Comparison of ENCODE assay signal across 20 cellular contexts in genomic region chr17:48064638-48065037, GRCh38. TPM values are rescaled to one million over a fixed set of nuclear protein-coding genes. Genes with fewer than 3 reads are reported as not detected.
A peak's percentile ranks its signal among the peaks of the same experiment; 100 is the strongest.
DNase-seq lines count a peak whose midpoint lies in the region; ATAC-seq, FAIRE-seq and TF ChIP-seq lines count a peak whose summit lies in the region.
"Had no signal": no experiment of that assay in that cellular context is flagged by ENCODE, and none has a peak within 500 bp of the region (broad histone marks: within the 10 kb centered on the region; RNA-seq: fewer than 3 reads in every experiment).

No MANE protein-coding gene starts in this region.

- no peak overlapping the region for H3K4ac ChIP-seq in H1 (replicated peaks; ENCODE audit: insufficient read length, low read depth, low read length)

- TF ChIP-seq RAD21 in HCT116 (IDR thresholded peaks at IDR 0.05; ENCODE audit: low read depth) (no peak), H1 (IDR thresholded peaks at IDR 0.05 in 1 of 2, conservative IDR thresholded peaks at IDR 0.05 in 1 of 2; ENCODE audit: low read depth in 2 of 2, low read length in 2 of 2) (0 out of 4 replicates have a peak, but pooled peaks of 1 of the 2 experiments have one; percentile 9)

- no peak for TF ChIP-seq CTCF in HCT116 (IDR thresholded peaks at IDR 0.05 in 2 of 3, conservative IDR thresholded peaks at IDR 0.05 in 1 of 3; ENCODE audit: borderline replicate concordance in 1 of 3, insufficient read depth in 1 of 3, low read depth in 2 of 3, low read length in 2 of 3)
- peak in 2 of 3 experiments; percentile 23 to 24; a peak in 2 of 4 replicates for TF ChIP-seq CTCF in H1 (IDR thresholded peaks at IDR 0.05; ENCODE audit: control extremely low read depth in 1 of 3, insufficient read depth in 1 of 3, low read depth in 1 of 3, low read length in 3 of 3)
- no peak for TF ChIP-seq CTCF in nephron progenitor cell (IDR thresholded peaks at IDR 0.05)

- H2BK5ac ChIP-seq in H1 (ENCODE audit: low read depth, low read length) = no peak overlapping the region

- H3K4me1 ChIP-seq in CD4-positive, CD25-positive, alpha-beta regulatory T cell (ENCODE audit: control insufficient read depth, insufficient read depth, low read length, poor library complexity, severe bottlenecking) = no peaks in the 10 kb centered on the region
- H3K4me1 ChIP-seq in HCT116 (ENCODE audit: control insufficient read depth in 1 of 2, insufficient read depth in 2 of 2, low read length in 2 of 2) (no peaks in the 10 kb centered on the region), H1 (replicated peaks in 1 of 4; ENCODE audit: control insufficient read depth in 3 of 4, insufficient read depth in 4 of 4, low read length in 3 of 4) (peaks cover 0 to 2% (median 0%) of the 10 kb centered on the region in 4 experiments; a peak in 1 of 7 replicates)
- H3K4me1 ChIP-seq: SJSA1 had no signal

- POLR2A ChIA-PET in HCT116 (lab: Charles Lee) = interaction anchor here (1.2 to 13.2 kb wide), 2 partner anchors 9 to 15 kb away, joined by 4 to 114 read pairs; partner anchors contain the start of gene NFE2L1
- POLR2A ChIA-PET in H1 (lab: Charles Lee; ENCODE audit: partially characterized antibody) = interaction anchor here (0.9 to 41.8 kb wide), 8 partner anchors 9 to 87 kb away, joined by 3 to 1227 read pairs (median 10); partner anchors contain the start of genes CBX1, COPZ2 and NFE2L1

- H3K4me3 ChIP-seq in CD4-positive, CD25-positive, alpha-beta regulatory T cell (ENCODE audit: low read depth, low read length) = no peak overlapping the region
- H3K4me3 ChIP-seq in HCT116 (replicated peaks in 1 of 2; ENCODE audit: low read depth in 1 of 2, low read length in 2 of 2) (no peak overlapping the region), H1 (ENCODE audit: extremely low read depth in 1 of 4, insufficient read depth in 2 of 4, low read depth in 3 of 4, low read length in 4 of 4) (no peak overlapping the region)
- H3K4me3 ChIP-seq: SJSA1 had no signal

- peaks cover 0 to 1% (median 0%) of the 10 kb centered on the region in 7 donors for H3K9me3 Mint-ChIP-seq in CD4-positive, CD25-positive, alpha-beta regulatory T cell
- no peaks in the 10 kb centered on the region for H3K9me3 Mint-ChIP-seq in nephron progenitor cell

- no peak overlapping the region for H2BK12ac ChIP-seq in H1 (ENCODE audit: low read depth, low read length)

- H2BK15ac ChIP-seq in H1 (ENCODE audit: low read length) = no peak overlapping the region

- H4K91ac ChIP-seq in H1 (replicated peaks; ENCODE audit: insufficient read length, low read length) = no peak overlapping the region

- H2BK20ac ChIP-seq in H1 (ENCODE audit: low read length) = no peak overlapping the region

- H2BK120ac ChIP-seq in H1 (replicated peaks; ENCODE audit: low read depth, low read length) = no peak overlapping the region

- H3K79me1 ChIP-seq in H1 (ENCODE audit: low read depth, low read length) = peaks cover 7% of the 10 kb centered on the region

- H3K27ac ChIP-seq in CD4-positive, CD25-positive, alpha-beta regulatory T cell (ENCODE audit: insufficient read depth, low read length, poor library complexity, severe bottlenecking) = no peak overlapping the region
- H3K27ac ChIP-seq in HCT116 (ENCODE audit: low read depth, low read length) = no peak overlapping the region
- no peak overlapping the region for H3K27ac ChIP-seq in H1 (ENCODE audit: low read depth, low read length)
- H3K27ac ChIP-seq: SJSA1 had no signal

- H3K9ac ChIP-seq in HCT116 (ENCODE audit: low read length) (no peak overlapping the region), H1 (replicated peaks in 1 of 4; ENCODE audit: extremely low read depth in 1 of 4, low read depth in 3 of 4, low read length in 3 of 4) (no peak overlapping the region)

- H3K4me2 ChIP-seq in HCT116 (ENCODE audit: low read length) = no peak overlapping the region
- no peak overlapping the region for H3K4me2 ChIP-seq in H1 (ENCODE audit: insufficient read depth in 1 of 2, low read depth in 2 of 2, low read length in 2 of 2)

- H3K18ac ChIP-seq in H1 (ENCODE audit: extremely low read depth, low read length) = no peak overlapping the region

- WGBS in H1 (ENCODE audit: extremely low coverage in 1 of 2, insufficient coverage in 1 of 2, insufficient read length in 1 of 2, insufficient replicate concordance in 2 of 2, low coverage in 1 of 2, low lambda C conversion rate in 2 of 2, missing lambda C conversion rate in 1 of 2), 2 experiments = 82% methylated on average over 3 of the region's 3 CpGs; no CpG with 5 or more reads in 1 of the 2 experiments

- peaks cover 3% of the 10 kb centered on the region; the same call in 1 of the 2 replicates for H3K79me2 ChIP-seq in HCT116 (ENCODE audit: insufficient read depth, low read length)
- peaks cover 0 to 6% of the 10 kb centered on the region in 2 experiments; a peak in 2 of 4 replicates for H3K79me2 ChIP-seq in H1 (ENCODE audit: control insufficient read depth in 1 of 2, insufficient read depth in 2 of 2, low read length in 2 of 2)

- H2AFZ ChIP-seq in HCT116 (ENCODE audit: low read depth, low read length, poor library complexity, severe bottlenecking) (no peak overlapping the region), H1 (ENCODE audit: low read length) (no peak overlapping the region)

- H3K23me2 ChIP-seq in H1 (ENCODE audit: low read depth, low read length) = no peaks in the 10 kb centered on the region

- FAIRE-seq in H1 (lab: Jason Lieb, UNC) = no peak
- FAIRE-seq in GM12892 (lab: Jason Lieb, UNC) = no peak
- FAIRE-seq: endometrium had no signal

- peaks cover 0 to 8% (median 5%) of the 10 kb centered on the region in 4 donors for H3K4me1 Mint-ChIP-seq in CD4-positive, CD25-positive, alpha-beta regulatory T cell
- H3K4me1 Mint-ChIP-seq in nephron progenitor cell = peaks cover 17% of the 10 kb centered on the region
- H3K4me1 Mint-ChIP-seq: B cell had no signal

- H4K20me1 ChIP-seq in HCT116 (ENCODE audit: insufficient read depth) = no peaks in the 10 kb centered on the region; the same call in 1 of the 2 replicates
- H4K20me1 ChIP-seq in H1 (replicated peaks in 1 of 2; ENCODE audit: control insufficient read depth in 1 of 2, insufficient read depth in 2 of 2, low read length in 2 of 2) = peaks cover 13 to 27% of the 10 kb centered on the region in 2 experiments

- peak overlapping the region in 2 of 3 donors; percentile 11 to 27 for H3K27ac Mint-ChIP-seq in CD4-positive, CD25-positive, alpha-beta regulatory T cell
- peak overlapping the region; percentile 79 for H3K27ac Mint-ChIP-seq in nephron progenitor cell
- H3K27ac Mint-ChIP-seq: B cell had no signal

- no peak for DNase-seq in CD4-positive, CD25-positive, alpha-beta regulatory T cell
- no peak for DNase-seq in HCT116 (ENCODE audit: low read depth, low spot score)
- DNase-seq in H1 (ENCODE audit: low read depth in 1 of 2, low spot score in 2 of 2) = no peak
- no peak for DNase-seq in nephron progenitor cell
- no peak for DNase-seq in stimulated activated naive CD4-positive, alpha-beta T cell treated with Interleukin-2 at 50 U/mL for 16 hours (lab: John Stamatoyannopoulos, UW)
- DNase-seq in GM12892 (ENCODE audit: insufficient read length) = no peak
- no peak for DNase-seq in NCI-H1092 (lab: John Stamatoyannopoulos, UW)
- DNase-seq: activated CD4-positive, alpha-beta T cell treated with anti-CD3 and anti-CD28 coated beads for 4 hours; DMS 273 treated with DMSO at 0.1 percent for 48 hours; foreskin melanocyte; GF-D8; NCI-H2081; retina; stimulated activated CD4-positive, alpha-beta T cell treated with anti-CD3 and anti-CD28 coated beads, Interleukin-1b, Interleukin-23, amount 100 ng/mL, for 48 hours; T1000 had no signal

- H3K23ac ChIP-seq in H1 (ENCODE audit: insufficient read length) = no peak overlapping the region

- peaks cover 46% of the 10 kb centered on the region for H3K36me3 ChIP-seq in CD4-positive, CD25-positive, alpha-beta regulatory T cell (ENCODE audit: control insufficient read depth, insufficient read depth, low read length)
- peaks cover 39 to 47% of the 10 kb centered on the region in 2 experiments for H3K36me3 ChIP-seq in HCT116 (ENCODE audit: control insufficient read depth in 1 of 2, insufficient read depth in 2 of 2, low read length in 2 of 2)
- H3K36me3 ChIP-seq in H1 (ENCODE audit: control insufficient read depth in 2 of 4, insufficient read depth in 4 of 4, low read length in 3 of 4) = peaks cover 11 to 67% (median 31%) of the 10 kb centered on the region in 4 experiments

- intact Hi-C loops in HCT116 (cut with micrococcal nuclease) = no loop called here

- H3K4me3 Mint-ChIP-seq in CD4-positive, CD25-positive, alpha-beta regulatory T cell = no peak overlapping the region
- no peak overlapping the region for H3K4me3 Mint-ChIP-seq in nephron progenitor cell
- H3K4me3 Mint-ChIP-seq: B cell had no signal

- BruUV-seq in HCT116 (replicated peaks; lab: Mats Ljungman, UMichigan) = no TSS peak

- no peak overlapping the region for H2AK5ac ChIP-seq in H1 (ENCODE audit: low read depth, low read length)

- ATAC-seq in CD4-positive, CD25-positive, alpha-beta regulatory T cell (ENCODE audit: low read depth in 2 of 2) = no peak
- ATAC-seq in HCT116 (no peak), HG03039 (IDR thresholded peaks at IDR 0.05; ENCODE audit: unreplicated experiment) (no peak)

- no peaks in the 10 kb centered on the region for H3K9me2 ChIP-seq in HCT116 (ENCODE audit: insufficient read depth)

- H4K8ac ChIP-seq in H1 (ENCODE audit: extremely low read depth, insufficient read depth, low read length) = no peak overlapping the region

- no peaks in the 10 kb centered on the region for H3K27me3 ChIP-seq in CD4-positive, CD25-positive, alpha-beta regulatory T cell (ENCODE audit: control insufficient read depth, insufficient read depth, low read length)
- H3K27me3 ChIP-seq in HCT116 (ENCODE audit: insufficient read depth, low read length) (no peaks in the 10 kb centered on the region), H1 (replicated peaks in 1 of 4; ENCODE audit: control insufficient read depth in 3 of 4, extremely low read depth in 1 of 4, insufficient read depth in 3 of 4, low read length in 3 of 4) (no peaks in the 10 kb centered on the region)
- H3K27me3 ChIP-seq: SJSA1 had no signal

- no peaks in the 10 kb centered on the region for H3K9me3 ChIP-seq in CD4-positive, CD25-positive, alpha-beta regulatory T cell (ENCODE audit: control insufficient read depth in 2 of 2, low read length in 2 of 2)
- H3K9me3 ChIP-seq in HCT116 (ENCODE audit: control insufficient read depth in 1 of 2, insufficient read depth in 1 of 2, low read depth in 1 of 2, low read length in 2 of 2) = no peaks in the 10 kb centered on the region
- H3K9me3 ChIP-seq in H1 (ENCODE audit: insufficient read depth in 2 of 2, low read depth in 1 of 2, low read length in 1 of 2) = no peaks in the 10 kb centered on the region
- H3K9me3 ChIP-seq: SJSA1 had no signal

- H4K5ac ChIP-seq in H1 (ENCODE audit: insufficient read length, low read depth, low read length) = no peak overlapping the region

- CTCF ChIA-PET in HCT116 (lab: Charles Lee) = interaction anchor here (1.2 kb wide), 1 partner anchor 39 kb away, joined by 5 read pairs; no protein-coding TSS in a partner anchor
- CTCF ChIA-PET in H1 (lab: Charles Lee; ENCODE audit: partially characterized antibody) = interaction anchor here (0.6 to 14.5 kb wide), 17 partner anchors 9 to 69 kb away, joined by 3 to 203 read pairs (median 4); partner anchors contain the start of gene SNX11

- no peak overlapping the region for H3K56ac ChIP-seq in H1 (replicated peaks; ENCODE audit: insufficient read length, low read depth, low read length)

- no peaks in the 10 kb centered on the region for H3K27me3 Mint-ChIP-seq in CD4-positive, CD25-positive, alpha-beta regulatory T cell
- H3K27me3 Mint-ChIP-seq in nephron progenitor cell (ENCODE audit: low read depth, poor library complexity) = no peaks in the 10 kb centered on the region
- H3K27me3 Mint-ChIP-seq: B cell had no signal

- no peak overlapping the region for H3K14ac ChIP-seq in H1 (ENCODE audit: insufficient read length)

- H3K36me3 Mint-ChIP-seq in CD4-positive, CD25-positive, alpha-beta regulatory T cell = peaks cover 29% of the 10 kb centered on the region
- H3K36me3 Mint-ChIP-seq in nephron progenitor cell (ENCODE audit: low read depth) = peaks cover 64% of the 10 kb centered on the region

- TF ChIP-seq EP300 in H1 (IDR thresholded peaks at IDR 0.05; ENCODE audit: borderline replicate concordance in 1 of 2, low read depth in 2 of 2, low read length in 2 of 2) = no peak

- RAD21 ChIA-PET in HCT116 (lab: Charles Lee; ENCODE audit: low non-redundant PET in 1 of 2, low total read pairs in 2 of 2, uncharacterized antibody in 2 of 2, unreplicated experiment in 2 of 2) = no interaction called here

- TF ChIP-seq POLR2A in HCT116 (IDR thresholded peaks at IDR 0.05; ENCODE audit: borderline replicate concordance, extremely low read depth, insufficient read depth, insufficient read length) (no peak), H1 (IDR thresholded peaks at IDR 0.05; ENCODE audit: control extremely low read depth in 1 of 2, low read depth in 2 of 2, low read length in 2 of 2) (no peak; a peak in 1 of 3 replicates), GM12892 (IDR thresholded peaks at IDR 0.05; ENCODE audit: low read depth, low read length) (no peak)

RNA-seq across cellular contexts. Expression of gene NFE2L1, which starts 16.5 kb away (rescaled TPM):
- total RNA-seq in CD4-positive, CD25-positive, alpha-beta regulatory T cell = 41.0 TPM
- 1 to 10 TPM; 6.7 to 9.9 (median 7.3) TPM for polyA plus RNA-seq in CD4-positive, CD25-positive, alpha-beta regulatory T cell
- total RNA-seq in HCT116 (2021; ENCODE audit: unreplicated experiment) = 135 TPM
- polyA plus RNA-seq in HCT116 (2012) = 157 and 172 TPM in 2 replicates
- 140 and 148 TPM in 2 replicates for total RNA-seq in H1 (2021; fragmentation: NEBNext Ultra II Directional; extraction: Animal tissue kit (Norgen Biotek cat#: 25700))
- 143 and 173 TPM in 2 replicates for polyA plus RNA-seq in H1 (2011; rRNA removed)
- polyA plus RNA-seq in H1 (2011; cell fraction: cytosol; rRNA removed) = 181 TPM
- polyA plus RNA-seq in H1 (2011; cell fraction: nucleus; rRNA removed) = 178 TPM
- 161 to 195 TPM (median 173 TPM) in 4 replicates for polyA plus RNA-seq in H1 (2012, experiment 1 of 2)
- polyA plus RNA-seq in H1 (2012, experiment 2 of 2) = 101 TPM
- polyA plus RNA-seq in H1 (2013, experiment 1 of 2) = 146 TPM
- polyA plus RNA-seq in H1 (2013, experiment 2 of 2) = 156 TPM
- 193 and 224 TPM in 2 replicates for polyA minus RNA-seq in H1 (2011; rRNA and poly(A)+ RNA removed)
- polyA minus RNA-seq in H1 (2011; cell fraction: cytosol; rRNA and poly(A)+ RNA removed) = 160 TPM
- 99.1 TPM for polyA minus RNA-seq in H1 (2011; cell fraction: nucleus; rRNA and poly(A)+ RNA removed)
- 42.1 TPM for polyA plus RNA-seq in GM12892 (2012; ENCODE audit: missing spikeins)

RNA-seq across cellular contexts. Expression of gene COPZ2, which starts 27.0 kb away (rescaled TPM):
- 0.59 TPM for total RNA-seq in CD4-positive, CD25-positive, alpha-beta regulatory T cell
- polyA plus RNA-seq in CD4-positive, CD25-positive, alpha-beta regulatory T cell = 1 to 10 TPM in 3 of 4 donors, under 1 TPM in 1; 0.55 to 4.1 (median 2.6) TPM
- not detected for total RNA-seq in HCT116 (2021; ENCODE audit: unreplicated experiment)
- polyA plus RNA-seq in HCT116 (2012) = 0.14 TPM in 1 of 2 replicates, not detected in the other
- total RNA-seq in H1 (2021; fragmentation: NEBNext Ultra II Directional; extraction: Animal tissue kit (Norgen Biotek cat#: 25700)) = not detected in 2 replicates
- polyA plus RNA-seq in H1 (2011; rRNA removed) = 0.24 and 0.25 TPM in 2 replicates
- 0.23 TPM for polyA plus RNA-seq in H1 (2011; cell fraction: cytosol; rRNA removed)
- polyA plus RNA-seq in H1 (2011; cell fraction: nucleus; rRNA removed) = 0.47 TPM
- 0.34 to 0.45 TPM in 2 of 4 replicates, not detected in the others for polyA plus RNA-seq in H1 (2012, experiment 1 of 2)
- not detected for polyA plus RNA-seq in H1 (2012, experiment 2 of 2)
- polyA plus RNA-seq in H1 (2013, experiment 1 of 2) = 0.41 TPM
- 0.70 TPM for polyA plus RNA-seq in H1 (2013, experiment 2 of 2)
- not detected in 2 replicates for polyA minus RNA-seq in H1 (2011; rRNA and poly(A)+ RNA removed)
- polyA minus RNA-seq in H1 (2011; cell fraction: cytosol; rRNA and poly(A)+ RNA removed) = not detected
- not detected for polyA minus RNA-seq in H1 (2011; cell fraction: nucleus; rRNA and poly(A)+ RNA removed)
- polyA plus RNA-seq in GM12892 (2012; ENCODE audit: missing spikeins) = 2.6 TPM
- polyA plus RNA-seq: neural cell had no signal

RNA-seq across cellular contexts. Expression of gene CBX1, which starts 36.6 kb away (rescaled TPM):
- total RNA-seq in CD4-positive, CD25-positive, alpha-beta regulatory T cell = 19.0 TPM
- 10 to 100 TPM; 13.9 to 22.7 (median 15.5) TPM for polyA plus RNA-seq in CD4-positive, CD25-positive, alpha-beta regulatory T cell
- 136 TPM for total RNA-seq in HCT116 (2021; ENCODE audit: unreplicated experiment)
- 47.8 and 66.8 TPM in 2 replicates for polyA plus RNA-seq in HCT116 (2012)
- 166 and 173 TPM in 2 replicates for total RNA-seq in H1 (2021; fragmentation: NEBNext Ultra II Directional; extraction: Animal tissue kit (Norgen Biotek cat#: 25700))
- 23.8 and 38.7 TPM in 2 replicates for polyA plus RNA-seq in H1 (2011; rRNA removed)
- polyA plus RNA-seq in H1 (2011; cell fraction: cytosol; rRNA removed) = 61.9 TPM
- polyA plus RNA-seq in H1 (2011; cell fraction: nucleus; rRNA removed) = 16.3 TPM
- polyA plus RNA-seq in H1 (2012, experiment 1 of 2) = 166 to 245 TPM (median 172 TPM) in 4 replicates
- 24.6 TPM for polyA plus RNA-seq in H1 (2012, experiment 2 of 2)
- 109 TPM for polyA plus RNA-seq in H1 (2013, experiment 1 of 2)
- 111 TPM for polyA plus RNA-seq in H1 (2013, experiment 2 of 2)
- polyA minus RNA-seq in H1 (2011; rRNA and poly(A)+ RNA removed) = 23.7 and 25.9 TPM in 2 replicates
- polyA minus RNA-seq in H1 (2011; cell fraction: cytosol; rRNA and poly(A)+ RNA removed) = 42.8 TPM
- 20.1 TPM for polyA minus RNA-seq in H1 (2011; cell fraction: nucleus; rRNA and poly(A)+ RNA removed)
- polyA plus RNA-seq in GM12892 (2012; ENCODE audit: missing spikeins) = 78.8 TPM

RNA-seq across cellular contexts. Expression of gene SNX11, which starts 42.9 kb away (rescaled TPM):
- 15.8 TPM for total RNA-seq in CD4-positive, CD25-positive, alpha-beta regulatory T cell
- polyA plus RNA-seq in CD4-positive, CD25-positive, alpha-beta regulatory T cell = 10 to 100 TPM; 15.1 to 22.8 (median 21.7) TPM
- 26.8 TPM for total RNA-seq in HCT116 (2021; ENCODE audit: unreplicated experiment)
- 15.4 and 20.6 TPM in 2 replicates for polyA plus RNA-seq in HCT116 (2012)
- total RNA-seq in H1 (2021; fragmentation: NEBNext Ultra II Directional; extraction: Animal tissue kit (Norgen Biotek cat#: 25700)) = 20.9 and 21.1 TPM in 2 replicates
- 16.3 and 21.4 TPM in 2 replicates for polyA plus RNA-seq in H1 (2011; rRNA removed)
- polyA plus RNA-seq in H1 (2011; cell fraction: cytosol; rRNA removed) = 18.8 TPM
- 14.8 TPM for polyA plus RNA-seq in H1 (2011; cell fraction: nucleus; rRNA removed)
- polyA plus RNA-seq in H1 (2012, experiment 1 of 2) = 19.2 to 22.5 TPM (median 21.5 TPM) in 4 replicates
- polyA plus RNA-seq in H1 (2012, experiment 2 of 2) = 27.4 TPM
- 11.7 TPM for polyA plus RNA-seq in H1 (2013, experiment 1 of 2)
- polyA plus RNA-seq in H1 (2013, experiment 2 of 2) = 11.8 TPM
- polyA minus RNA-seq in H1 (2011; rRNA and poly(A)+ RNA removed) = 22.9 and 30.3 TPM in 2 replicates
- polyA minus RNA-seq in H1 (2011; cell fraction: cytosol; rRNA and poly(A)+ RNA removed) = 14.1 TPM
- 10.5 TPM for polyA minus RNA-seq in H1 (2011; cell fraction: nucleus; rRNA and poly(A)+ RNA removed)
- 79.8 TPM for polyA plus RNA-seq in GM12892 (2012; ENCODE audit: missing spikeins)

Comparison
In these comparisons a context has a peak if more than half of its experiments do, and no peak if none do; other contexts are left out.
1. CTCF ChIP-seq: peak in H1 (2 of 3); none in HCT116 (0 of 3) and nephron progenitor cell (single experiment).